1 cellular context compared by ENCODE assay signal in genomic region chr3:13248640-13249039, GRCh38.
TF ChIP-seq lines count a peak whose summit lies in the region.

No MANE protein-coding gene starts in this region.

TF ChIP-seq in GM12878, 131 proteins besides CTCF, POLR2A, EP300 and RAD21 (continued from another document):
- TF ChIP-seq E4F1 (IDR thresholded peaks at IDR 0.05; ENCODE audit: borderline replicate concordance, partially characterized antibody) = no peak
- TF ChIP-seq ZNF622 (IDR thresholded peaks at IDR 0.05) = no peak
- TF ChIP-seq KAT2A (conservative IDR thresholded peaks at IDR 0.05; ENCODE audit: control insufficient read depth, low read depth, low read length) = no peak
- no peak for TF ChIP-seq NR2C1 (IDR thresholded peaks at IDR 0.05)
- no peak for TF ChIP-seq EED (IDR thresholded peaks at IDR 0.05; ENCODE audit: low read depth)
- TF ChIP-seq CEBPB (IDR thresholded peaks at IDR 0.05; ENCODE audit: borderline replicate concordance in 1 of 2, low read depth in 2 of 2, low read length in 2 of 2) = no peak
- peak; percentile 91 for TF ChIP-seq SMARCA5 (IDR thresholded peaks at IDR 0.05)
- no peak for TF ChIP-seq E2F4 (IDR thresholded peaks at IDR 0.05; ENCODE audit: low read depth, low read length)
- TF ChIP-seq CREM (IDR thresholded peaks at IDR 0.05; ENCODE audit: low read depth) = no peak
- TF ChIP-seq, protein P1, sequence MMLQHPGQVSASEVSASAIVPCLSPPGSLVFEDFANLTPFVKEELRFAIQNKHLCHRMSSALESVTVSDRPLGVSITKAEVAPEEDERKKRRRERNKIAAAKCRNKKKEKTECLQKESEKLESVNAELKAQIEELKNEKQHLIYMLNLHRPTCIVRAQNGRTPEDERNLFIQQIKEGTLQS (IDR thresholded peaks at IDR 0.05; ENCODE audit: borderline replicate concordance, extremely low read depth, low read depth, low read length) = no peak
- TF ChIP-seq PAX8 (IDR thresholded peaks at IDR 0.05) = no peak
